ENCODE assay signal across 11 cellular contexts in the genomic region with DNA sequence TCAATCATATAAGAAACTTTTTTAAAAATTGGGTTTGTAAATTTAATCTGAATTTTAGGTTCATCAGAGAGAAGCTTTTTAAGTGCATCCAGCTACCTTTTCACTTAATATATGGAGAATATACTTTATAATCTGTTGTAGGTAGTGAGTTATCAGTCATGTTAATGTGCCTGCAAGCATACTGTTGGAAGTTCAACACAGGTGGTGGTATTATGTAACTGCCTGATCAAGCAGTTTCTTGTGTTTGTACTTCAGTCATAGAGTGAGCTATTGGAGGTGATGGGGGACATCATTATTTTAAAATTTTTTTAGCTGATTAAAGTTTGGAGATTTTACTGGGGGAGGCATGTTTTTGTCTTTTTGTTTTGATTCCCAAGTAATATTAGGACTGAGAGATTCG. TPM values are rescaled to one million over a fixed set of nuclear protein-coding genes. Genes with fewer than 3 reads are reported as not detected.
DNase-seq lines count a peak whose midpoint lies in the region; ATAC-seq and TF ChIP-seq lines count a peak whose summit lies in the region.
"Had no signal": no experiment of that assay in that cellular context is flagged by ENCODE, and none has a peak within 500 bp of the region (broad histone marks: within the 10 kb centered on the region; RNA-seq: fewer than 3 reads in every experiment).

No MANE protein-coding gene starts in this region.

- intact Hi-C loops in CD4-positive, alpha-beta memory T cell (cut with micrococcal nuclease): no loop called here
- intact Hi-C loops in natural killer cell (cut with micrococcal nuclease): no loop called here

- peaks cover 69 to 94% (median 82%) of the 10 kb centered on the region in 4 donors for H3K4me1 Mint-ChIP-seq in CD4-positive, alpha-beta memory T cell
- H3K4me1 Mint-ChIP-seq in brain (peaks cover 80% of the 10 kb centered on the region), natural killer cell (peaks cover 90 to 92% of the 10 kb centered on the region in 2 donors)

- POLR2A ChIA-PET in CD4-positive, alpha-beta memory T cell (lab: Charles Lee; ENCODE audit: partially characterized antibody): interaction anchor here (3.1 kb wide), 1 partner anchor 123 kb away, joined by 40 read pairs; the partner anchor contains the start of gene BTAF1

- H3K27me3 ChIP-seq in CD4-positive, alpha-beta memory T cell (ENCODE audit: insufficient read depth, low read length): no peaks in the 10 kb centered on the region
- no peaks in the 10 kb centered on the region for H3K27me3 ChIP-seq in HUES48 (ENCODE audit: control insufficient read depth, insufficient read depth, low read length)
- H3K27me3 ChIP-seq: body of pancreas, uterus had no signal

- ATAC-seq in natural killer cell: no peak
- ATAC-seq in GM18498 (IDR thresholded peaks at IDR 0.05; ENCODE audit: unreplicated experiment): no peak
- ATAC-seq: body of pancreas had no signal

- no peak overlapping the region for H3K4me3 ChIP-seq in CD4-positive, alpha-beta memory T cell (ENCODE audit: low read length in 2 of 2)
- peak overlapping the region; percentile 77 for H3K4me3 ChIP-seq in HUES48 (ENCODE audit: low read depth, low read length)
- H3K4me3 ChIP-seq: body of pancreas had no signal

- peak overlapping the region in 4 of 7 donors; percentile 25 to 98 (median 88) for H3K27ac Mint-ChIP-seq in CD4-positive, alpha-beta memory T cell
- H3K27ac Mint-ChIP-seq in brain: peak overlapping the region in 2 of 5 experiments; percentile 32 to 99
- H3K27ac Mint-ChIP-seq in natural killer cell: peak overlapping the region; percentile 97

- DNase-seq in CD4-positive, alpha-beta memory T cell: no peak
- DNase-seq in natural killer cell (no peak), HuH-7.5 (ENCODE audit: low spot score) (no peak), NCI-H128 (lab: John Stamatoyannopoulos, UW; ENCODE audit: unreplicated experiment) (no peak), SKM-1 (lab: John Stamatoyannopoulos, UW; ENCODE audit: unreplicated experiment) (no peak)
- DNase-seq: body of pancreas, NCI-H1092 treated with DMSO at 0.1 percent for 48 hours, uterus had no signal

- no peak overlapping the region for H3K9ac ChIP-seq in HUES48 (ENCODE audit: low read depth, low read length)

- H3K9me3 ChIP-seq in CD4-positive, alpha-beta memory T cell (ENCODE audit: control insufficient read depth in 1 of 2, low read length in 2 of 2): no peaks in the 10 kb centered on the region
- no peaks in the 10 kb centered on the region for H3K9me3 ChIP-seq in HUES48 (ENCODE audit: control insufficient read depth, insufficient read depth, low read length)
- H3K9me3 ChIP-seq: body of pancreas, uterus had no signal

- H3K9me3 Mint-ChIP-seq in CD4-positive, alpha-beta memory T cell: peaks cover 0 to 5% (median 0%) of the 10 kb centered on the region in 8 donors
- H3K9me3 Mint-ChIP-seq in brain (peaks cover 0 to 4% (median 0%) of the 10 kb centered on the region in 5 experiments), natural killer cell (no peaks in the 10 kb centered on the region)

- CTCF ChIA-PET in CD4-positive, alpha-beta memory T cell (lab: Charles Lee; ENCODE audit: partially characterized antibody): no interaction called here

- H3K4me3 Mint-ChIP-seq in CD4-positive, alpha-beta memory T cell: peak overlapping the region; percentile 78 to 99 (median 96)
- H3K4me3 Mint-ChIP-seq in brain: peak overlapping the region; percentile 92 to 99 (median 98)
- H3K4me3 Mint-ChIP-seq in natural killer cell: peak overlapping the region; percentile 75

- no peaks in the 10 kb centered on the region for H3K36me3 ChIP-seq in CD4-positive, alpha-beta memory T cell (ENCODE audit: insufficient read depth, low read length)
- peaks cover 41% of the 10 kb centered on the region for H3K36me3 ChIP-seq in HUES48 (ENCODE audit: control insufficient read depth, insufficient read depth, low read length)
- H3K36me3 ChIP-seq: uterus had no signal

- no peaks in the 10 kb centered on the region for H3K27me3 Mint-ChIP-seq in CD4-positive, alpha-beta memory T cell
- peaks cover 5% of the 10 kb centered on the region for H3K27me3 Mint-ChIP-seq in brain
- no peaks in the 10 kb centered on the region for H3K27me3 Mint-ChIP-seq in natural killer cell (ENCODE audit: low read depth in 2 of 2)

- peaks cover 79% of the 10 kb centered on the region for H3K4me1 ChIP-seq in CD4-positive, alpha-beta memory T cell (ENCODE audit: insufficient read depth, low read length)
- peaks cover 20% of the 10 kb centered on the region for H3K4me1 ChIP-seq in HUES48 (ENCODE audit: control insufficient read depth, insufficient read depth, low read length)

- no peak for TF ChIP-seq CTCF in brain (conservative IDR thresholded peaks at IDR 0.05)
- no peak for TF ChIP-seq CTCF in natural killer cell (IDR thresholded peaks at IDR 0.05)

- peaks cover 23 to 56% of the 10 kb centered on the region in 2 donors for H3K36me3 Mint-ChIP-seq in CD4-positive, alpha-beta memory T cell
- H3K36me3 Mint-ChIP-seq in brain: peaks cover 53% of the 10 kb centered on the region
- H3K36me3 Mint-ChIP-seq in natural killer cell: no peaks in the 10 kb centered on the region

- no peak overlapping the region for H3K27ac ChIP-seq in CD4-positive, alpha-beta memory T cell (ENCODE audit: low read depth, low read length)
- no peak overlapping the region for H3K27ac ChIP-seq in HUES48 (ENCODE audit: low read depth, low read length)

RNA-seq across cellular contexts. Expression of gene TNKS2, which starts 2.5 kb away (rescaled TPM):
- 10 to 100 TPM; 65.5 to 70.0 TPM for total RNA-seq in CD4-positive, alpha-beta memory T cell
- 10 to 100 TPM; 18.7 to 30.6 TPM for polyA plus RNA-seq in CD4-positive, alpha-beta memory T cell
- polyA plus RNA-seq in brain (ENCODE audit: insufficient read depth, low read depth, low replicate concordance): 18.3 TPM
- 10 to 100 TPM; 47.0 to 50.9 (median 47.9) TPM for total RNA-seq in natural killer cell
